16 cellular contexts compared by ENCODE assay signal in the genomic region with DNA sequence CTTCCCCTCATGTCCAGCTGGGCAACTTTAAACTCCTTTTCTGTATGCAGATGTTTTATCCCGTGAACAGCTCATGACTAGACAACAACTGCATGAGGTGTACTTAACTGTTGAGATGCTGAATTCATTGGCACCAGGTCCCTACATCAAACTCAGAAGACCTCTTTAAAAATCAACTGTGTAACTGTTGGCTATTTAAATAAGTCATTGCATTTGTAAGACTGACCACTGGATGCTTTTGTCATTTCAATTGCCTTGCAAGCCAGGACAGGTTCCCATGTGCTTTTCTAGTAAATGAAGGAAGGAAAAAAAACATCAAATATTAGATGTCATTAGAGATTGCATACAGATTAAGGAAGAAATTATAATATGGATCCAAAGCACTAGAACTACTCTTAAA.
"Had no signal": no experiment of that assay in that cellular context is flagged by ENCODE, and none has a peak within 500 bp of the region (broad histone marks: within the 10 kb centered on the region; RNA-seq: fewer than 3 reads in every experiment).

No MANE protein-coding gene starts in this region.

- H3K9me3 ChIP-seq: neutrophil, right lobe of liver, testis, tibial nerve had no signal

- H3K27ac ChIP-seq: foreskin keratinocyte, neutrophil, psoas muscle, right lobe of liver, testis, tibial nerve had no signal

- ATAC-seq: effector memory CD8-positive, alpha-beta T cell; foreskin keratinocyte; left lobe of liver; naive thymus-derived CD4-positive, alpha-beta T cell; psoas muscle; right lobe of liver; stimulated activated memory B cell treated with anti-CD40 and anti-IgM and Interleukin-4, amounts not matched to agents 10 μg/mL and 1 μg/mL and 100 μg/mL, for 72 hours; stimulated activated naive CD8-positive, alpha-beta T cell treated with anti-CD3 and anti-CD28 coated beads, Interleukin-15, amount 100 ng/mL, for 72 hours had no signal

- H3K27me3 ChIP-seq: foreskin keratinocyte, neutrophil, right lobe of liver, testis, tibial nerve had no signal

- H3K4me1 ChIP-seq: foreskin keratinocyte, psoas muscle, right lobe of liver, testis had no signal

- DNase-seq: effector memory CD8-positive, alpha-beta T cell; foreskin keratinocyte; islet precursor cell; mammary epithelial cell; naive thymus-derived CD4-positive, alpha-beta T cell; nephron progenitor cell; psoas muscle; retina; right lobe of liver; stimulated activated CD4-positive, alpha-beta T cell treated with anti-CD3 and anti-CD28 coated beads, Interleukin-4, amount 100 ng/mL, for 24 hours; stimulated activated naive CD8-positive, alpha-beta T cell treated with anti-CD3 and anti-CD28 coated beads, Interleukin-15, amount 100 ng/mL, for 72 hours; testis had no signal

- H3K36me3 ChIP-seq: neutrophil, right lobe of liver, tibial nerve had no signal

- H3K4me3 ChIP-seq: psoas muscle, right lobe of liver, testis, tibial nerve had no signal
